Comparison of ENCODE assay signal across 4 cellular contexts in genomic region chr13:72061613-72062012, GRCh38.
TF ChIP-seq lines count a peak whose summit lies in the region.

No MANE protein-coding gene starts in this region.

TF ChIP-seq in GM23338, 12 proteins besides CTCF, POLR2A, EP300 and RAD21 (continued from another document):
- TF ChIP-seq REST (IDR thresholded peaks at IDR 0.05; ENCODE audit: unreplicated experiment) = peak; percentile 49

TF ChIP-seq in HEK293, 187 proteins besides CTCF, POLR2A, EP300 and RAD21:
- TF ChIP-seq REST (tag by site-specific recombination; IDR thresholded peaks at IDR 0.05) (peak; percentile 47; the same call in 1 of the 2 replicates), ZNF362 (tag by site-specific recombination; IDR thresholded peaks at IDR 0.05) (no peak)
TF ChIP-seq in HEK293: peak in this region for 1.

TF ChIP-seq in PFSK-1, 5 proteins besides CTCF, POLR2A, EP300 and RAD21 (continued from another document):
- TF ChIP-seq REST (IDR thresholded peaks at IDR 0.05; ENCODE audit: insufficient read depth in 1 of 2, low read depth in 2 of 2, low read length in 2 of 2) (peak; percentile 18 to 69; a peak in 1 of 4 replicates), POLR2AphosphoS5 (IDR thresholded peaks at IDR 0.05; ENCODE audit: low read depth, low read length) (no peak)

TF ChIP-seq in WTC11, 78 proteins besides CTCF, POLR2A, EP300 and RAD21:
- TF ChIP-seq FOXP4 (CRISPR knock-in tag; IDR thresholded peaks at IDR 0.05) (no peak), ESRRA (CRISPR knock-in tag; IDR thresholded peaks at IDR 0.05; ENCODE audit: borderline replicate concordance) (no peak), ZBTB43 (CRISPR knock-in tag; IDR thresholded peaks at IDR 0.05) (no peak), SOX15 (CRISPR knock-in tag; IDR thresholded peaks at IDR 0.05) (no peak), ARID4B (CRISPR knock-in tag; IDR thresholded peaks at IDR 0.05; ENCODE audit: borderline replicate concordance) (no peak), ZNF512 (CRISPR knock-in tag; IDR thresholded peaks at IDR 0.05; ENCODE audit: borderline replicate concordance) (no peak), SMAD4 (CRISPR knock-in tag; IDR thresholded peaks at IDR 0.05) (no peak), E2F5 (CRISPR knock-in tag; IDR thresholded peaks at IDR 0.05) (no peak), NFE2L1 (CRISPR knock-in tag; IDR thresholded peaks at IDR 0.05) (no peak), ZNF219 (CRISPR knock-in tag; IDR thresholded peaks at IDR 0.05; ENCODE audit: borderline replicate concordance) (no peak), ZNF138 (CRISPR knock-in tag; conservative IDR thresholded peaks at IDR 0.05) (no peak), NR1H2 (CRISPR knock-in tag; IDR thresholded peaks at IDR 0.05) (no peak), USF1 (CRISPR knock-in tag; IDR thresholded peaks at IDR 0.05) (no peak), GABPB1 (CRISPR knock-in tag; IDR thresholded peaks at IDR 0.05) (no peak), ZNF671 (CRISPR knock-in tag; IDR thresholded peaks at IDR 0.05) (no peak)
TF ChIP-seq in WTC11: peak in this region for 0.
